1 cellular context compared by ENCODE assay signal in genomic region chr19:2900296-2901252, GRCh38.
TF ChIP-seq lines count a peak whose summit lies in the region.

ZNF57 (plus strand) TSS chr19:2900928; CDS start chr19:2901046, 118 bp downstream.

TF ChIP-seq in HepG2, 621 proteins besides CTCF, POLR2A, EP300 and RAD21 (continued from another document and continues in another):
- TF ChIP-seq ZGPAT (CRISPR knock-in tag; IDR thresholded peaks at IDR 0.05) (peak; percentile 65; the same call in 1 of the 2 replicates), ZNF850 (CRISPR knock-in tag; conservative IDR thresholded peaks at IDR 0.05) (no peak), ZNF766 (CRISPR knock-in tag; IDR thresholded peaks at IDR 0.05; ENCODE audit: borderline replicate concordance) (0 out of 2 replicates have a peak, but pooled peaks have one; percentile 35), ZNF556 (CRISPR knock-in tag; IDR thresholded peaks at IDR 0.05; ENCODE audit: borderline replicate concordance) (peak; percentile 24; the same call in 1 of the 2 replicates), ELF3 (CRISPR knock-in tag; IDR thresholded peaks at IDR 0.05) (no peak), HOXA3 (CRISPR knock-in tag; IDR thresholded peaks at IDR 0.05) (peak; percentile 31; the same call in 1 of the 2 replicates), HDAC2 (CRISPR knock-in tag; IDR thresholded peaks at IDR 0.05) (peak; percentile 34; the same call in 1 of the 2 replicates), PBX2 (CRISPR knock-in tag; IDR thresholded peaks at IDR 0.05) (no peak), HCFC1 (IDR thresholded peaks at IDR 0.05; ENCODE audit: low read depth, low read length) (no peak; the same call in 1 of the 2 replicates), ZNF660 (CRISPR knock-in tag; IDR thresholded peaks at IDR 0.05; ENCODE audit: borderline replicate concordance, low read depth) (no peak), STAT5B (CRISPR knock-in tag; IDR thresholded peaks at IDR 0.05) (no peak), RAD51 (IDR thresholded peaks at IDR 0.05; ENCODE audit: borderline replicate concordance) (no peak), ZNF737 (CRISPR knock-in tag; IDR thresholded peaks at IDR 0.05; ENCODE audit: borderline replicate concordance) (no peak), MNT (IDR thresholded peaks at IDR 0.05) (peak; percentile 65), ZNF772 (CRISPR knock-in tag; IDR thresholded peaks at IDR 0.05) (0 out of 2 replicates have a peak, but pooled peaks have one; percentile 8), ATF5 (CRISPR knock-in tag; IDR thresholded peaks at IDR 0.05; ENCODE audit: low read depth) (no peak), ZNF501 (CRISPR knock-in tag; IDR thresholded peaks at IDR 0.05) (peak; percentile 69), CENPT (CRISPR knock-in tag; IDR thresholded peaks at IDR 0.05; ENCODE audit: low read depth) (no peak), NCOA1 (CRISPR knock-in tag; IDR thresholded peaks at IDR 0.05) (no peak), TEAD2 (CRISPR knock-in tag; IDR thresholded peaks at IDR 0.05) (no peak), ZNF253 (CRISPR knock-in tag; IDR thresholded peaks at IDR 0.05; ENCODE audit: borderline replicate concordance) (peak; percentile 41; the same call in 1 of the 2 replicates), SOX13 (IDR thresholded peaks at IDR 0.05) (no peak), SOX13 (CRISPR knock-in tag; conservative IDR thresholded peaks at IDR 0.05 in 1 of 2, IDR thresholded peaks at IDR 0.05 in 1 of 2) (0 out of 4 replicates have a peak, but pooled peaks have one; percentile 7 to 44), ZKSCAN5 (CRISPR knock-in tag; IDR thresholded peaks at IDR 0.05) (no peak), IKZF4 (CRISPR knock-in tag; IDR thresholded peaks at IDR 0.05; ENCODE audit: borderline replicate concordance, low read depth, not compliant biosample characterization) (peak; percentile 60), ISL2 (CRISPR knock-in tag; IDR thresholded peaks at IDR 0.05) (no peak), THRA (CRISPR knock-in tag; IDR thresholded peaks at IDR 0.05; ENCODE audit: borderline replicate concordance) (no peak; the same call in none of the 2 replicates), FOXK2 (IDR thresholded peaks at IDR 0.05) (no peak; the same call in 1 of the 2 replicates), ZNF354B (CRISPR knock-in tag; IDR thresholded peaks at IDR 0.05) (no peak), ZNF274 (CRISPR knock-in tag; IDR thresholded peaks at IDR 0.05) (peak; percentile 56; the same call in 1 of the 2 replicates), MBD4 (IDR thresholded peaks at IDR 0.05; ENCODE audit: borderline replicate concordance, low read length) (no peak), ZBTB40 (IDR thresholded peaks at IDR 0.05) (no peak), ZBTB40 (CRISPR knock-in tag; IDR thresholded peaks at IDR 0.05) (peak; percentile 21; the same call in 1 of the 2 replicates), EHMT2 (IDR thresholded peaks at IDR 0.05; ENCODE audit: borderline replicate concordance, low read depth, low read length) (no peak)
- TF ChIP-seq, protein P1, sequence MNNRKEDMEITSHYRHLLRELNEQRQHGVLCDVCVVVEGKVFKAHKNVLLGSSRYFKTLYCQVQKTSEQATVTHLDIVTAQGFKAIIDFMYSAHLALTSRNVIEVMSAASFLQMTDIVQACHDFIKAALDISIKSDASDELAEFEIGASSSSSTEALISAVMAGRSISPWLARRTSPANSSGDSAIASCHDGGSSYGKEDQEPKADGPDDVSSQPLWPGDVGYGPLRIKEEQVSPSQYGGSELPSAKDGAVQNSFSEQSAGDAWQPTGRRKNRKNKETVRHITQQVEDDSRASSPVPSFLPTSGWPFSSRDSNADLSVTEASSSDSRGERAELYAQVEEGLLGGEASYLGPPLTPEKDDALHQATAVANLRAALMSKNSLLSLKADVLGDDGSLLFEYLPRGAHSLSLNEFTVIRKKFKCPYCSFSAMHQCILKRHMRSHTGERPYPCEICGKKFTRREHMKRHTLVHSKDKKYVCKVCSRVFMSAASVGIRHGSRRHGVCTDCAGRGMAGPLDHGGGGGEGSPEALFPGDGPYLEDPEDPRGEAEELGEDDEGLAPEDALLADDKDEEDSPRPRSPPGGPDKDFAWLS (CRISPR knock-in tag; IDR thresholded peaks at IDR 0.05; ENCODE audit: borderline replicate concordance): no peak
- TF ChIP-seq, protein P2, sequence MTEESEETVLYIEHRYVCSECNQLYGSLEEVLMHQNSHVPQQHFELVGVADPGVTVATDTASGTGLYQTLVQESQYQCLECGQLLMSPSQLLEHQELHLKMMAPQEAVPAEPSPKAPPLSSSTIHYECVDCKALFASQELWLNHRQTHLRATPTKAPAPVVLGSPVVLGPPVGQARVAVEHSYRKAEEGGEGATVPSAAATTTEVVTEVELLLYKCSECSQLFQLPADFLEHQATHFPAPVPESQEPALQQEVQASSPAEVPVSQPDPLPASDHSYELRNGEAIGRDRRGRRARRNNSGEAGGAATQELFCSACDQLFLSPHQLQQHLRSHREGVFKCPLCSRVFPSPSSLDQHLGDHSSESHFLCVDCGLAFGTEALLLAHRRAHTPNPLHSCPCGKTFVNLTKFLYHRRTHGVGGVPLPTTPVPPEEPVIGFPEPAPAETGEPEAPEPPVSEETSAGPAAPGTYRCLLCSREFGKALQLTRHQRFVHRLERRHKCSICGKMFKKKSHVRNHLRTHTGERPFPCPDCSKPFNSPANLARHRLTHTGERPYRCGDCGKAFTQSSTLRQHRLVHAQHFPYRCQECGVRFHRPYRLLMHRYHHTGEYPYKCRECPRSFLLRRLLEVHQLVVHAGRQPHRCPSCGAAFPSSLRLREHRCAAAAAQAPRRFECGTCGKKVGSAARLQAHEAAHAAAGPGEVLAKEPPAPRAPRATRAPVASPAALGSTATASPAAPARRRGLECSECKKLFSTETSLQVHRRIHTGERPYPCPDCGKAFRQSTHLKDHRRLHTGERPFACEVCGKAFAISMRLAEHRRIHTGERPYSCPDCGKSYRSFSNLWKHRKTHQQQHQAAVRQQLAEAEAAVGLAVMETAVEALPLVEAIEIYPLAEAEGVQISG (CRISPR knock-in tag; IDR thresholded peaks at IDR 0.05): peak; percentile 43; the same call in 1 of the 2 replicates
- TF ChIP-seq, protein P3, sequence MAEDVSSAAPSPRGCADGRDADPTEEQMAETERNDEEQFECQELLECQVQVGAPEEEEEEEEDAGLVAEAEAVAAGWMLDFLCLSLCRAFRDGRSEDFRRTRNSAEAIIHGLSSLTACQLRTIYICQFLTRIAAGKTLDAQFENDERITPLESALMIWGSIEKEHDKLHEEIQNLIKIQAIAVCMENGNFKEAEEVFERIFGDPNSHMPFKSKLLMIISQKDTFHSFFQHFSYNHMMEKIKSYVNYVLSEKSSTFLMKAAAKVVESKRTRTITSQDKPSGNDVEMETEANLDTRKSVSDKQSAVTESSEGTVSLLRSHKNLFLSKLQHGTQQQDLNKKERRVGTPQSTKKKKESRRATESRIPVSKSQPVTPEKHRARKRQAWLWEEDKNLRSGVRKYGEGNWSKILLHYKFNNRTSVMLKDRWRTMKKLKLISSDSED (CRISPR knock-in tag; IDR thresholded peaks at IDR 0.05): 0 out of 2 replicates have a peak, but pooled peaks have one; percentile 64
